Comparison of ENCODE assay signal across 14 cellular contexts in genomic region chrX:112734250-112734649, GRCh38. TPM values are rescaled to one million over a fixed set of nuclear protein-coding genes. Genes with fewer than 3 reads are reported as not detected.
DNase-seq lines count a peak whose midpoint lies in the region; ATAC-seq and TF ChIP-seq lines count a peak whose summit lies in the region.
"Had no signal": no experiment of that assay in that cellular context is flagged by ENCODE, and none has a peak within 500 bp of the region (broad histone marks: within the 10 kb centered on the region; RNA-seq: fewer than 3 reads in every experiment).

No MANE protein-coding gene starts in this region.

- WGBS in heart right ventricle, 2 donors = 15 to 24% methylated on average over 3 of the region's 3 CpGs
- 23 to 39% methylated on average over 3 of the region's 3 CpGs for WGBS in upper lobe of left lung, 2 donors

- DNase-seq in heart right ventricle = peak; percentile 4 to 17
- DNase-seq in right atrium auricular region (ENCODE audit: low spot score) = no peak
- peak; percentile 3 for DNase-seq in SKM-1 (lab: John Stamatoyannopoulos, UW; ENCODE audit: unreplicated experiment)
- peak; percentile 14 for DNase-seq in kidney tubule cell (ENCODE audit: low spot score)
- no peak for DNase-seq in upper lobe of right lung
- no peak for DNase-seq in upper lobe of left lung
- DNase-seq: activated T-cell treated with anti-CD3 and anti-CD28 coated beads, Interleukin-2, amount 50 U/mL, for 48 hours; GF-D8; midbrain; NCI-H2081 had no signal

- intact Hi-C loops in heart right ventricle (cut with DNase I) (no loop called here), upper lobe of right lung (cut with DNase I) (no loop called here)

- H3K27me3 ChIP-seq in heart right ventricle (peaks cover 0 to 44% (median 0%) of the 10 kb centered on the region in 7 donors), right atrium auricular region (no peaks in the 10 kb centered on the region), upper lobe of right lung (no peaks in the 10 kb centered on the region), upper lobe of left lung (no peaks in the 10 kb centered on the region)
- H3K27me3 ChIP-seq: cardiac muscle cell had no signal

- no peaks in the 10 kb centered on the region for H3K36me3 ChIP-seq in heart right ventricle
- H3K36me3 ChIP-seq in right atrium auricular region = no peaks in the 10 kb centered on the region
- H3K36me3 ChIP-seq in upper lobe of right lung = no peaks in the 10 kb centered on the region
- H3K36me3 ChIP-seq in upper lobe of left lung = no peaks in the 10 kb centered on the region
- H3K36me3 ChIP-seq: cardiac muscle cell had no signal

- no peak for TF ChIP-seq EP300 in upper lobe of left lung (IDR thresholded peaks at IDR 0.05)

- no peaks in the 10 kb centered on the region for H3K4me1 ChIP-seq in heart right ventricle
- H3K4me1 ChIP-seq in right atrium auricular region = no peaks in the 10 kb centered on the region
- H3K4me1 ChIP-seq in upper lobe of right lung = no peaks in the 10 kb centered on the region
- H3K4me1 ChIP-seq in upper lobe of left lung = no peaks in the 10 kb centered on the region

- no peak for TF ChIP-seq CTCF in heart right ventricle (IDR thresholded peaks at IDR 0.05)
- TF ChIP-seq CTCF in right atrium auricular region (IDR thresholded peaks at IDR 0.05) = no peak
- TF ChIP-seq CTCF in upper lobe of right lung (IDR thresholded peaks at IDR 0.05) = no peak
- TF ChIP-seq CTCF in upper lobe of left lung (IDR thresholded peaks at IDR 0.05) = no peak

- ATAC-seq in heart right ventricle = peak in 1 of 8 donors; percentile 61
- peak; percentile 50 for ATAC-seq in upper lobe of right lung
- no peak for ATAC-seq in HG02870 (IDR thresholded peaks at IDR 0.05; ENCODE audit: unreplicated experiment)
- no peak for ATAC-seq in GM19467 (IDR thresholded peaks at IDR 0.05; ENCODE audit: unreplicated experiment)
- ATAC-seq in upper lobe of left lung (ENCODE audit: low FRiP score in 2 of 2) = no peak

- TF ChIP-seq POLR2A in upper lobe of left lung (IDR thresholded peaks at IDR 0.05) = no peak

- no peak overlapping the region for H3K4me3 ChIP-seq in heart right ventricle
- H3K4me3 ChIP-seq in right atrium auricular region = no peak overlapping the region
- no peak overlapping the region for H3K4me3 ChIP-seq in upper lobe of right lung
- H3K4me3 ChIP-seq in upper lobe of left lung = no peak overlapping the region
- H3K4me3 ChIP-seq: cardiac muscle cell had no signal

- peaks cover 0 to 5% (median 0%) of the 10 kb centered on the region in 11 donors for H3K9me3 ChIP-seq in heart right ventricle
- no peaks in the 10 kb centered on the region for H3K9me3 ChIP-seq in right atrium auricular region
- H3K9me3 ChIP-seq in upper lobe of right lung = no peaks in the 10 kb centered on the region
- no peaks in the 10 kb centered on the region for H3K9me3 ChIP-seq in upper lobe of left lung

- H3K27ac ChIP-seq in heart right ventricle (no peak overlapping the region), right atrium auricular region (no peak overlapping the region), upper lobe of right lung (no peak overlapping the region), upper lobe of left lung (no peak overlapping the region)
- H3K27ac ChIP-seq: cardiac muscle cell, VCaP had no signal

RNA-seq across cellular contexts. Expression of gene LHFPL1, which starts 54.5 kb away (rescaled TPM):
- total RNA-seq in heart right ventricle (under 1 TPM in 6 of 10 donors, not detected in 4; 0.14 to 0.81 (median 0.30) TPM), right atrium auricular region (not detected), upper lobe of right lung (not detected), upper lobe of left lung (under 1 TPM in 1 of 6 donors, not detected in 5; 0.13 TPM)
- polyA plus RNA-seq in heart right ventricle = under 1 TPM; 0.04 to 0.29 TPM

Comparison
In these comparisons a context has a peak if more than half of its experiments do, and no peak if none do; other contexts are left out.
1. DNase-seq: peak in heart right ventricle (2 of 2), SKM-1 (single experiment) and kidney tubule cell (single experiment); none in right atrium auricular region (single experiment), upper lobe of right lung (single experiment) and upper lobe of left lung (0 of 2).